In genomic region chr7:77455334-77455733, GRCh38 we compare ENCODE assay signal across 1 cellular context.
TF ChIP-seq lines count a peak whose summit lies in the region.

No MANE protein-coding gene starts in this region.

TF ChIP-seq in endothelial cell of umbilical vein, 7 proteins besides CTCF, POLR2A, EP300 and RAD21:
- TF ChIP-seq GATA2 (IDR thresholded peaks at IDR 0.05; ENCODE audit: insufficient read depth, insufficient read length, low read depth, low read length), result no peak
- peak; percentile 63 for TF ChIP-seq POLR2AphosphoS5 (IDR thresholded peaks at IDR 0.05; ENCODE audit: insufficient read depth, low read depth, low read length)
- no peak for TF ChIP-seq MYC (IDR thresholded peaks at IDR 0.05; ENCODE audit: low read depth, low read length)
- TF ChIP-seq, protein P1, sequence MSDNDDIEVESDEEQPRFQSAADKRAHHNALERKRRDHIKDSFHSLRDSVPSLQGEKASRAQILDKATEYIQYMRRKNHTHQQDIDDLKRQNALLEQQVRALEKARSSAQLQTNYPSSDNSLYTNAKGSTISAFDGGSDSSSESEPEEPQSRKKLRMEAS (IDR thresholded peaks at IDR 0.05; ENCODE audit: insufficient read depth, insufficient read length), result no peak
- TF ChIP-seq JUN (IDR thresholded peaks at IDR 0.05; ENCODE audit: borderline replicate concordance, insufficient read depth, insufficient read length, low read depth), result peak; percentile 41
- TF ChIP-seq FOS (IDR thresholded peaks at IDR 0.05; ENCODE audit: borderline replicate concordance, insufficient read depth, low read length), result peak; percentile 37
- no peak for TF ChIP-seq EZH2 (IDR thresholded peaks at IDR 0.05; ENCODE audit: borderline replicate concordance, low read depth, low read length, severe bottlenecking)
TF ChIP-seq in endothelial cell of umbilical vein: peak in this region for 3.
